13 cellular contexts compared by ENCODE assay signal in the genomic region with DNA sequence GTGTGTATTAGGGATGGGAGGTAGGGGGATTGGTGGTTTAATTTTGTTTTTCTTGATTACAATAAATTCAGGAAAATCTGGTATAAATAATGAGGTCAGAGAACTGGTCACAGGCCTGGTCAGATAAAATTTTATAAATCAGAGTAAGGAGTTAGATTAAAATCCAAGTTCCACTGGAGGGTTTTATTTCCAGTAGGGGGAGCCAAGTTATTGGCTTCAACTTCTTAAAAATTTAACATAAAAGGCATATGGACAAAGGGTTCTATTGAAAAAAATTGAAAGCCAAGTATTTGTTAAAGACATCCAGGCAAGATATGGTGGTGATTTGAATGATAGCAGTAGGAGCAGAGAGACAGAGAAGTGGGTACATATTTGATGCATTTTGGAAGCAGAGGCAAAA.
DNase-seq lines count a peak whose midpoint lies in the region; ATAC-seq lines count a peak whose summit lies in the region.
"Had no signal": no experiment of that assay in that cellular context is flagged by ENCODE, and none has a peak within 500 bp of the region (broad histone marks: within the 10 kb centered on the region; RNA-seq: fewer than 3 reads in every experiment).

No MANE protein-coding gene starts in this region.

- DNase-seq in COLO829 (ENCODE audit: low spot score), result peak; percentile 31
- DNase-seq in MV-4-11 (lab: John Stamatoyannopoulos, UW), result peak; percentile 5
- peak; percentile 60 for DNase-seq in dedifferentiated amniotic fluid mesenchymal stem cell (ENCODE audit: extremely low spot score)
- peak; percentile 40 for DNase-seq in medulla oblongata (ENCODE audit: extremely low spot score)
- no peak for DNase-seq in HPDE6-E6E7 (ENCODE audit: extremely low spot score)
- DNase-seq in T-helper 9 cell, result no peak
- no peak for DNase-seq in activated T-cell treated with anti-CD3 and anti-CD28 coated beads for 4 hours
- DNase-seq: activated CD4-positive, alpha-beta T cell treated with anti-CD3 and anti-CD28 coated beads, Interleukin-2, amount 50 U/mL, for 1 hour; CD8-positive, alpha-beta memory T cell; naive B cell; Peyer's patch; T-helper 2 cell had no signal

- ATAC-seq in GM21526 (IDR thresholded peaks at IDR 0.05; ENCODE audit: low FRiP score, unreplicated experiment), result no peak

Comparison
In these comparisons a context has a peak if more than half of its experiments do, and no peak if none do; other contexts are left out.
1. DNase-seq: peak in COLO829 (single experiment), MV-4-11 (single experiment), dedifferentiated amniotic fluid mesenchymal stem cell (single experiment) and medulla oblongata (single experiment); none in HPDE6-E6E7 (single experiment), T-helper 9 cell (single experiment) and activated T-cell treated with anti-CD3 and anti-CD28 coated beads for 4 hours (single experiment).